ENCODE assay signal across 9 cellular contexts in the genomic region with DNA sequence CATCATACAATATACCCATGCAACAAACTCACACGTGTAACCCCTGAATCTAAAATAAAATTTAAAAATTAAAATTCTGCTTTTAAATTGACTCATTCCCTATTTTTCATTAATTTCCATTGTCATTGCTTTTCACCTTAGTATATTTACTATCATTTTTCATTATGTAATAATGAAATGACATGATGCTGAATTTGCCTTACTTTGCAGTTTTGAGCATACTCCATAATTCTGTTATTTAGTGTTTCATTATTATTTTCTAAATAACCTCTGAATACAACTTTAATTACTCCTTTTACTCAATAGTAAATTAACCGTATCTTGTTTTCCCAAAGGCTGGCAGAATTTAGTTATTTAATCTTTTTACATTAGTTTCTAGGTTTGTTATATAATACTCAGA.
"Had no signal": no experiment of that assay in that cellular context is flagged by ENCODE, and none has a peak within 500 bp of the region (broad histone marks: within the 10 kb centered on the region; RNA-seq: fewer than 3 reads in every experiment).

No MANE protein-coding gene starts in this region.

- H3K9me3 ChIP-seq: HAP-1 had no signal

- H3K27ac ChIP-seq: GM23248 had no signal

- DNase-seq: GM23248, GOT3, H7, HFFc6, KG1 had no signal

- FAIRE-seq: HTR-8/SVneo, K562 had no signal

- ATAC-seq: HCT116, K562 had no signal

- H3K4me1 ChIP-seq: HAP-1 had no signal

- H3K4me3 ChIP-seq: GM23248, HAP-1, K562 had no signal

- H3K36me3 ChIP-seq: HAP-1 had no signal

- H2AFZ ChIP-seq: GM23248 had no signal

- H3K9ac ChIP-seq: GM23248 had no signal
